Comparison of ENCODE assay signal across 1 cellular context in genomic region chr1:110872745-110873435, GRCh38.
TF ChIP-seq lines count a peak whose summit lies in the region.

TSS of gene CD53 (plus strand) at chr1:110873148. CDS start at chr1:110891409, 18,261 bp downstream.

TF ChIP-seq in K562, 482 proteins besides CTCF, POLR2A, EP300 and RAD21 (continued from another document and continues in another):
- TF ChIP-seq ZNF592 (IDR thresholded peaks at IDR 0.05) (peak; percentile 63), HDAC2 (IDR thresholded peaks at IDR 0.05) (no peak), SPI1 (IDR thresholded peaks at IDR 0.05; ENCODE audit: borderline replicate concordance, low read depth, low read length) (peak; percentile 99), ZNF146 (CRISPR knock-in tag; IDR thresholded peaks at IDR 0.05; ENCODE audit: unreplicated experiment) (no peak), COPS2 (conservative IDR thresholded peaks at IDR 0.05) (no peak), FOXK1 (CRISPR knock-in tag; IDR thresholded peaks at IDR 0.05; ENCODE audit: borderline replicate concordance) (no peak), FOXA3 (CRISPR knock-in tag; conservative IDR thresholded peaks at IDR 0.05 in 1 of 2, IDR thresholded peaks at IDR 0.05 in 1 of 2) (no peak), RHOXF2B (CRISPR knock-in tag; conservative IDR thresholded peaks at IDR 0.05) (no peak), ZBTB8A (IDR thresholded peaks at IDR 0.05; ENCODE audit: partially characterized antibody) (no peak), IRF1 (CRISPR knock-in tag; IDR thresholded peaks at IDR 0.05; ENCODE audit: borderline replicate concordance) (no peak), GATA2 (CRISPR knock-in tag; IDR thresholded peaks at IDR 0.05) (0 out of 2 replicates have a peak, but pooled peaks have one; percentile 16), ZNF395 (CRISPR knock-in tag; IDR thresholded peaks at IDR 0.05) (peak; percentile 52; the same call in 1 of the 2 replicates), KHSRP (IDR thresholded peaks at IDR 0.05) (no peak), CBX1 (IDR thresholded peaks at IDR 0.05; ENCODE audit: low read depth) (no peak), MCM7 (IDR thresholded peaks at IDR 0.05) (no peak), FIP1L1 (IDR thresholded peaks at IDR 0.05; ENCODE audit: low read depth, low read length, poor library complexity, severe bottlenecking) (no peak), DPF2 (IDR thresholded peaks at IDR 0.05) (peak; percentile 59), NR1H2 (CRISPR knock-in tag; IDR thresholded peaks at IDR 0.05) (no peak), ZNF764 (CRISPR knock-in tag; IDR thresholded peaks at IDR 0.05; ENCODE audit: low read depth) (no peak), HDAC3 (IDR thresholded peaks at IDR 0.05; ENCODE audit: borderline replicate concordance, partially characterized antibody) (peak; percentile 57), MTA3 (IDR thresholded peaks at IDR 0.05; ENCODE audit: borderline replicate concordance) (peak; percentile 64), ZNF431 (CRISPR knock-in tag; IDR thresholded peaks at IDR 0.05) (no peak), HMG20A (CRISPR knock-in tag; conservative IDR thresholded peaks at IDR 0.05) (no peak), MNT (conservative IDR thresholded peaks at IDR 0.05) (peak in 1 of 2 experiments; percentile 12; a peak in 1 of 4 replicates), STAT5B (CRISPR knock-in tag; IDR thresholded peaks at IDR 0.05) (no peak), ATF2 (CRISPR knock-in tag; IDR thresholded peaks at IDR 0.05) (no peak), HLTF (IDR thresholded peaks at IDR 0.05) (no peak), ATF6 (CRISPR knock-in tag; IDR thresholded peaks at IDR 0.05) (no peak), ZNF668 (CRISPR knock-in tag; IDR thresholded peaks at IDR 0.05) (no peak), ZNF354B (CRISPR knock-in tag; IDR thresholded peaks at IDR 0.05) (no peak), RFX5 (IDR thresholded peaks at IDR 0.05; ENCODE audit: low read depth, low read length) (no peak), CTBP1 (IDR thresholded peaks at IDR 0.05; ENCODE audit: borderline replicate concordance) (peak; percentile 19; the same call in 1 of the 2 replicates), CREBBP (IDR thresholded peaks at IDR 0.05; ENCODE audit: low read depth, low read length) (no peak), EGR1 (conservative IDR thresholded peaks at IDR 0.05) (no peak), ZNF449 (CRISPR knock-in tag; IDR thresholded peaks at IDR 0.05) (no peak), ZBTB12 (CRISPR knock-in tag; IDR thresholded peaks at IDR 0.05) (no peak; the same call in 1 of the 2 replicates), NFE2L1 (tag; IDR thresholded peaks at IDR 0.05; ENCODE audit: borderline replicate concordance, low read depth) (no peak)
- TF ChIP-seq, protein P1, sequence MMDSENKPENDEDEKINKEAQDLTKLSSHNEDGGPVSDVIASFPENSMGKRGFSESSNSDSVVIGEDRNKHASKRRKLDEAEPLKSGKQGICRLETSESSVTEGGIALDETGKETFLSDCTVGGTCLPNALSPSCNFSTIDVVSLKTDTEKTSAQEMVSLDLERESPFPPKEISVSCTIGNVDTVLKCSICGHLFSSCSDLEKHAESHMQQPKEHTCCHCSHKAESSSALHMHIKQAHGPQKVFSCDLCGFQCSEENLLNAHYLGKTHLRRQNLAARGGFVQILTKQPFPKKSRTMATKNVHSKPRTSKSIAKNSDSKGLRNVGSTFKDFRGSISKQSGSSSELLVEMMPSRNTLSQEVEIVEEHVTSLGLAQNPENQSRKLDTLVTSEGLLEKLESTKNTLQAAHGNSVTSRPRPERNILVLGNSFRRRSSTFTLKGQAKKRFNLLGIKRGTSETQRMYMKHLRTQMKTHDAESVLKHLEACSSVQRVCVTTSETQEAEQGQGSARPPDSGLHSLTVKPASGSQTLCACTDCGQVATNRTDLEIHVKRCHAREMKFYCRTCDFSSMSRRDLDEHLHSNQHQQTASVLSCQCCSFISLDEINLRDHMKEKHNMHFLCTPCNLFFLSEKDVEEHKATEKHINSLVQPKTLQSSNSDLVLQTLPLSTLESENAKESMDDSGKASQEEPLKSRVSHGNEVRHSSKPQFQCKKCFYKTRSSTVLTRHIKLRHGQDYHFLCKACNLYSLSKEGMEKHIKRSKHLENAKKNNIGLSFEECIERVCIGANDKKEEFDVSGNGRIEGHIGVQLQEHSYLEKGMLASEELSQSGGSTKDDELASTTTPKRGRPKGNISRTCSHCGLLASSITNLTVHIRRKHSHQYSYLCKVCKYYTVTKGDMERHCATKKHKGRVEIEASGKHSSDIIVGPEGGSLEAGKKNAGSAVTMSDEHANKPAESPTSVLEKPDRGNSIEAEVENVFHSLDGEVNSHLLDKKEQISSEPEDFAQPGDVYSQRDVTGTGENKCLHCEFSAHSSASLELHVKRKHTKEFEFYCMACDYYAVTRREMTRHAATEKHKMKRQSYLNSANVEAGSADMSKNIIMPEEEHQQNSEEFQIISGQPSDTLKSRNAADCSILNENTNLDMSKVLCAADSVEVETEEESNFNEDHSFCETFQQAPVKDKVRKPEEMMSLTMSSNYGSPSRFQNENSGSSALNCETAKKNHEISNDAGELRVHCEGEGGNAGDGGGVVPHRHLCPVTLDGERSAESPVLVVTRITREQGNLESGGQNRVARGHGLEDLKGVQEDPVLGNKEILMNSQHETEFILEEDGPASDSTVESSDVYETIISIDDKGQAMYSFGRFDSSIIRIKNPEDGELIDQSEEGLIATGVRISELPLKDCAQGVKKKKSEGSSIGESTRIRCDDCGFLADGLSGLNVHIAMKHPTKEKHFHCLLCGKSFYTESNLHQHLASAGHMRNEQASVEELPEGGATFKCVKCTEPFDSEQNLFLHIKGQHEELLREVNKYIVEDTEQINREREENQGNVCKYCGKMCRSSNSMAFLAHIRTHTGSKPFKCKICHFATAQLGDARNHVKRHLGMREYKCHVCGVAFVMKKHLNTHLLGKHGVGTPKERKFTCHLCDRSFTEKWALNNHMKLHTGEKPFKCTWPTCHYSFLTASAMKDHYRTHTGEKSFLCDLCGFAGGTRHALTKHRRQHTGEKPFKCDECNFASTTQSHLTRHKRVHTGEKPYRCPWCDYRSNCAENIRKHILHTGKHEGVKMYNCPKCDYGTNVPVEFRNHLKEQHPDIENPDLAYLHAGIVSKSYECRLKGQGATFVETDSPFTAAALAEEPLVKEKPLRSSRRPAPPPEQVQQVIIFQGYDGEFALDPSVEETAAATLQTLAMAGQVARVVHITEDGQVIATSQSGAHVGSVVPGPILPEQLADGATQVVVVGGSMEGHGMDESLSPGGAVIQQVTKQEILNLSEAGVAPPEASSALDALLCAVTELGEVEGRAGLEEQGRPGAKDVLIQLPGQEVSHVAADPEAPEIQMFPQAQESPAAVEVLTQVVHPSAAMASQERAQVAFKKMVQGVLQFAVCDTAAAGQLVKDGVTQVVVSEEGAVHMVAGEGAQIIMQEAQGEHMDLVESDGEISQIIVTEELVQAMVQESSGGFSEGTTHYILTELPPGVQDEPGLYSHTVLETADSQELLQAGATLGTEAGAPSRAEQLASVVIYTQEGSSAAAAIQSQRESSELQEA (IDR thresholded peaks at IDR 0.05; ENCODE audit: low read depth): no peak
